In genomic region chr7:132542895-132543294, GRCh38 we compare ENCODE assay signal across 31 cellular contexts. TPM values are rescaled to one million over a fixed set of nuclear protein-coding genes. Genes with fewer than 3 reads are reported as not detected.
"Had no signal": no experiment of that assay in that cellular context is flagged by ENCODE, and none has a peak within 500 bp of the region (broad histone marks: within the 10 kb centered on the region; RNA-seq: fewer than 3 reads in every experiment).

No MANE protein-coding gene starts in this region.

- H3K27me3 ChIP-seq: ascending aorta, cardiac muscle cell had no signal

- ATAC-seq: activated CD8-positive, alpha-beta memory T cell treated with anti-CD3 and anti-CD28 coated beads, Interleukin-2, amount 10 ng/mL, durations not matched to agents 7 days and 5 days; activated CD8-positive, alpha-beta T cell treated with anti-CD3 and anti-CD28 coated beads, Interleukin-2, amount 10 ng/mL, durations not matched to agents 7 days and 5 days; activated naive CD8-positive, alpha-beta T cell treated with anti-CD3 and anti-CD28 coated beads, Interleukin-2, amount 50 U/mL, for 24 hours had no signal

- H3K27ac ChIP-seq: ascending aorta, cardiac muscle cell, VCaP had no signal

- H3K4me3 ChIP-seq: ascending aorta, cardiac muscle cell had no signal

- DNase-seq: activated B cell treated with CpG ODN at 0.5 μM for 24 hours; activated CD4-positive, alpha-beta memory T cell treated with anti-CD3 and anti-CD28 coated beads, Interleukin-2, amount 10 ng/mL, durations not matched to agents 7 days and 5 days; activated CD4-positive, alpha-beta T cell treated with anti-CD3 and anti-CD28 coated beads for 4 hours; activated CD4-positive, alpha-beta T cell treated with anti-CD3 and anti-CD28 coated beads, Interleukin-2, amount 10 ng/mL, durations not matched to agents 24 days and 14 days; activated CD4-positive, alpha-beta T cell treated with anti-CD3 and anti-CD28 coated beads, Interleukin-2, amount 50 U/mL, for 1 hour; activated CD4-positive, alpha-beta T cell treated with anti-CD3 and anti-CD28 coated beads, Interleukin-2, amount 50 U/mL, for 48 hours; activated CD4-positive, CD25-positive, alpha-beta regulatory T cell treated with anti-CD3 and anti-CD28 coated beads, Interleukin-2, amount 50 U/mL, for 72 hours; activated CD8-positive, alpha-beta memory T cell treated with anti-CD3 and anti-CD28 coated beads for 24 hours; activated CD8-positive, alpha-beta memory T cell treated with anti-CD3 and anti-CD28 coated beads, Interleukin-2, amount 10 ng/mL, durations not matched to agents 7 days and 5 days; activated CD8-positive, alpha-beta memory T cell treated with anti-CD3 and anti-CD28 coated beads, Interleukin-2, amount 50 U/mL, for 48 hours; activated CD8-positive, alpha-beta T cell treated with anti-CD3 and anti-CD28 coated beads, Interleukin-2, amount 10 ng/mL, durations not matched to agents 7 days and 5 days; activated effector memory CD4-positive, alpha-beta T cell treated with Interleukin-2 at 50 U/mL for 16 hours; activated gamma-delta T cell; activated naive CD4-positive, alpha-beta T cell treated with anti-CD3 and anti-CD28 coated beads, Interleukin-2, amount 10 ng/mL, durations not matched to agents 7 days and 5 days; activated naive CD4-positive, alpha-beta T cell treated with Interleukin-2 at 50 U/mL for 16 hours; activated naive CD8-positive, alpha-beta T cell treated with anti-CD3 and anti-CD28 coated beads, Interleukin-2, amount 10 ng/mL, durations not matched to agents 7 days and 5 days; activated naive CD8-positive, alpha-beta T cell treated with anti-CD3 and anti-CD28 coated beads, Interleukin-2, amount 50 U/mL, for 24 hours; activated T-cell treated with anti-CD3 and anti-CD28 coated beads, Interleukin-2, amount 50 U/mL, for 24 hours; activated T-cell treated with anti-CD3 and anti-CD28 coated beads, Interleukin-2, amount 50 U/mL, for 48 hours; amygdala; anterior cingulate cortex; caudate nucleus; cerebellar nuclear complex; T-helper 1 cell; T-helper 2 cell; T-helper 9 cell had no signal

- H3K36me3 ChIP-seq: cardiac muscle cell had no signal

- FAIRE-seq: bronchial epithelial cell, TTC549 had no signal

- H3K4me1 ChIP-seq: ascending aorta had no signal

RNA-seq across cellular contexts. Expression of gene PLXNA4, which starts 33.4 kb away (rescaled TPM):
- total RNA-seq: activated B cell treated with CpG ODN at 0.5 μM for 24 hours had no signal
